1 cellular context compared by ENCODE assay signal in the genomic region with DNA sequence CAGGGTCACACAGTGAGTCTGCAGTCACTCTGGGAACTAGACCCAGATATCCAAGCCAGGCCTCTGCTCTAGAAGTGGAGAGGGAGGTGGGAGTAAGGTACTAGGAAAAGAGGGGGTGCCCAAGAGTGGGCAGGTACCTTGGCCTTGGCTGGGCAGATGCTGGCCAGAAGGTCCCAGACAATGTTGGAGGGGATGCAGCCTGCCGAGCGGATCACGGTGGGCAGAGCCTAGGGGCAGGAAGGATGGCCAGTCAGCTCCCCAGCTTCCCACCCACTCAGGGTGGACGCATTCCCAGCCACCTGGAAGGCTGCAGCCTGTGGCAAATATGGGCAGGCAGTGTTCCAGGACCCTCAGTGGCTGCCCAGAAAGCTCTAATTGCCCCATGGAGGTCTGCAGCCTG.
TF ChIP-seq lines count a peak whose summit lies in the region.

No MANE protein-coding gene starts in this region.

TF ChIP-seq in WTC11, 78 proteins besides CTCF, POLR2A, EP300 and RAD21 (continued from another document):
- TF ChIP-seq, protein P1, sequence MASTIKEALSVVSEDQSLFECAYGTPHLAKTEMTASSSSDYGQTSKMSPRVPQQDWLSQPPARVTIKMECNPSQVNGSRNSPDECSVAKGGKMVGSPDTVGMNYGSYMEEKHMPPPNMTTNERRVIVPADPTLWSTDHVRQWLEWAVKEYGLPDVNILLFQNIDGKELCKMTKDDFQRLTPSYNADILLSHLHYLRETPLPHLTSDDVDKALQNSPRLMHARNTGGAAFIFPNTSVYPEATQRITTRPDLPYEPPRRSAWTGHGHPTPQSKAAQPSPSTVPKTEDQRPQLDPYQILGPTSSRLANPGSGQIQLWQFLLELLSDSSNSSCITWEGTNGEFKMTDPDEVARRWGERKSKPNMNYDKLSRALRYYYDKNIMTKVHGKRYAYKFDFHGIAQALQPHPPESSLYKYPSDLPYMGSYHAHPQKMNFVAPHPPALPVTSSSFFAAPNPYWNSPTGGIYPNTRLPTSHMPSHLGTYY (CRISPR knock-in tag; IDR thresholded peaks at IDR 0.05), result no peak
- TF ChIP-seq JUN (CRISPR knock-in tag; IDR thresholded peaks at IDR 0.05), result no peak
- TF ChIP-seq ZNF416 (CRISPR knock-in tag; IDR thresholded peaks at IDR 0.05), result no peak
- TF ChIP-seq, protein P2, sequence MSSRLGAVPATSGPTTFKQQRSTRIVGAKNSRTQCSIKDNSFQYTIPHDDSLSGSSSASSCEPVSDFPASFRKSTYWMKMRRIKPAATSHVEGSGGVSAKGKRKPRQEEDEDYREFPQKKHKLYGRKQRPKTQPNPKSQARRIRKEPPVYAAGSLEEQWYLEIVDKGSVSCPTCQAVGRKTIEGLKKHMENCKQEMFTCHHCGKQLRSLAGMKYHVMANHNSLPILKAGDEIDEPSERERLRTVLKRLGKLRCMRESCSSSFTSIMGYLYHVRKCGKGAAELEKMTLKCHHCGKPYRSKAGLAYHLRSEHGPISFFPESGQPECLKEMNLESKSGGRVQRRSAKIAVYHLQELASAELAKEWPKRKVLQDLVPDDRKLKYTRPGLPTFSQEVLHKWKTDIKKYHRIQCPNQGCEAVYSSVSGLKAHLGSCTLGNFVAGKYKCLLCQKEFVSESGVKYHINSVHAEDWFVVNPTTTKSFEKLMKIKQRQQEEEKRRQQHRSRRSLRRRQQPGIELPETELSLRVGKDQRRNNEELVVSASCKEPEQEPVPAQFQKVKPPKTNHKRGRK (CRISPR knock-in tag; IDR thresholded peaks at IDR 0.05; ENCODE audit: borderline replicate concordance), result no peak
- TF ChIP-seq USF1 (CRISPR knock-in tag; IDR thresholded peaks at IDR 0.05), result no peak
- TF ChIP-seq CREM (CRISPR knock-in tag; IDR thresholded peaks at IDR 0.05), result no peak
- TF ChIP-seq HMGA2 (CRISPR knock-in tag; IDR thresholded peaks at IDR 0.05), result no peak
- TF ChIP-seq, protein P3, sequence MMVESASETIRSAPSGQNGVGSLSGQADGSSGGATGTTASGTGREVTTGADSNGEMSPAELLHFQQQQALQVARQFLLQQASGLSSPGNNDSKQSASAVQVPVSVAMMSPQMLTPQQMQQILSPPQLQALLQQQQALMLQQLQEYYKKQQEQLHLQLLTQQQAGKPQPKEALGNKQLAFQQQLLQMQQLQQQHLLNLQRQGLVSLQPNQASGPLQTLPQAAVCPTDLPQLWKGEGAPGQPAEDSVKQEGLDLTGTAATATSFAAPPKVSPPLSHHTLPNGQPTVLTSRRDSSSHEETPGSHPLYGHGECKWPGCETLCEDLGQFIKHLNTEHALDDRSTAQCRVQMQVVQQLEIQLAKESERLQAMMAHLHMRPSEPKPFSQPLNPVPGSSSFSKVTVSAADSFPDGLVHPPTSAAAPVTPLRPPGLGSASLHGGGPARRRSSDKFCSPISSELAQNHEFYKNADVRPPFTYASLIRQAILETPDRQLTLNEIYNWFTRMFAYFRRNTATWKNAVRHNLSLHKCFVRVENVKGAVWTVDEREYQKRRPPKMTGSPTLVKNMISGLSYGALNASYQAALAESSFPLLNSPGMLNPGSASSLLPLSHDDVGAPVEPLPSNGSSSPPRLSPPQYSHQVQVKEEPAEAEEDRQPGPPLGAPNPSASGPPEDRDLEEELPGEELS (CRISPR knock-in tag; IDR thresholded peaks at IDR 0.05), result no peak
- TF ChIP-seq AFF4 (CRISPR knock-in tag; IDR thresholded peaks at IDR 0.05; ENCODE audit: borderline replicate concordance), result no peak
- no peak for TF ChIP-seq SMAD4 (CRISPR knock-in tag; IDR thresholded peaks at IDR 0.05)
